20 cellular contexts compared by ENCODE assay signal in genomic region chr13:97660488-97661086, GRCh38.
"Had no signal": no experiment of that assay in that cellular context is flagged by ENCODE, and none has a peak within 500 bp of the region (broad histone marks: within the 10 kb centered on the region; RNA-seq: fewer than 3 reads in every experiment).

No MANE protein-coding gene starts in this region.

- H3K4me1 ChIP-seq: gastrocnemius medialis, lower lobe of right lung had no signal

- H3K4me2 ChIP-seq: smooth muscle cell had no signal

- H3K9me3 Mint-ChIP-seq: activated CD4-positive, alpha-beta memory T cell treated with anti-CD3 and anti-CD28 coated beads for 36 hours; activated naive CD4-positive, alpha-beta T cell treated with anti-CD3 and anti-CD28 coated beads, Interleukin-2, amount 50 U/mL, for 72 hours; activated T-helper 1 cell treated with anti-CD3 and anti-CD28 coated beads, Interleukin-12 subunit alpha, Interleukin-12 subunit beta, Interleukin-2, Interleukin-4 antibody, amounts not matched to agents 30 ng/mL and 10 ng/mL and 1 ng/mL, durations not matched to agents 14 hours and 24 hours and 36 hours; immature natural killer cell; natural killer cell treated with Interleukin-12 subunit alpha and Interleukin-12 subunit beta and Interleukin-15 and Interleukin-18, amount 100 ng/mL, for 72 hours; stimulated activated effector memory CD8-positive, alpha-beta T cell treated with anti-CD3 and anti-CD28 coated beads, Interleukin-12 subunit alpha, Interleukin-12 subunit beta, amount 100 ng/mL, for 72 hours had no signal

- H3K4me3 ChIP-seq: cardiac muscle cell, dorsolateral prefrontal cortex, gastrocnemius medialis, lower lobe of right lung, smooth muscle cell, thoracic aorta, upper lobe of right lung had no signal

- H3K27ac Mint-ChIP-seq: activated CD4-positive, alpha-beta memory T cell treated with anti-CD3 and anti-CD28 coated beads for 36 hours; activated CD4-positive, alpha-beta T cell treated with anti-CD3 and anti-CD28 coated beads for 36 hours; activated naive CD4-positive, alpha-beta T cell treated with anti-CD3 and anti-CD28 coated beads, Interleukin-2, amount 50 U/mL, for 72 hours; activated T-helper 1 cell treated with anti-CD3 and anti-CD28 coated beads, Interleukin-12 subunit alpha, Interleukin-12 subunit beta, Interleukin-2, Interleukin-4 antibody, amounts not matched to agents 30 ng/mL and 10 ng/mL and 1 ng/mL, durations not matched to agents 14 hours and 24 hours and 36 hours; immature natural killer cell; mesothelial cell of epicardium; natural killer cell treated with Interleukin-12 subunit alpha and Interleukin-12 subunit beta and Interleukin-15 and Interleukin-18, amount 100 ng/mL, for 72 hours; stimulated activated effector memory CD8-positive, alpha-beta T cell treated with anti-CD3 and anti-CD28 coated beads, Interleukin-12 subunit alpha, Interleukin-12 subunit beta, amount 100 ng/mL, for 72 hours had no signal

- H3K36me3 ChIP-seq: cardiac muscle cell, gastrocnemius medialis, lower lobe of right lung, thoracic aorta, upper lobe of right lung had no signal

- H3K27ac ChIP-seq: cardiac muscle cell, dorsolateral prefrontal cortex, gastrocnemius medialis, lower lobe of right lung, thoracic aorta, upper lobe of right lung had no signal

- H3K4me1 Mint-ChIP-seq: activated CD4-positive, alpha-beta T cell treated with anti-CD3 and anti-CD28 coated beads for 36 hours; immature natural killer cell; stimulated activated effector memory CD8-positive, alpha-beta T cell treated with anti-CD3 and anti-CD28 coated beads, Interleukin-12 subunit alpha, Interleukin-12 subunit beta, amount 100 ng/mL, for 72 hours had no signal

- H3K4me3 Mint-ChIP-seq: activated CD4-positive, alpha-beta memory T cell treated with anti-CD3 and anti-CD28 coated beads for 36 hours; activated CD4-positive, alpha-beta T cell treated with anti-CD3 and anti-CD28 coated beads for 36 hours; activated T-helper 1 cell treated with anti-CD3 and anti-CD28 coated beads, Interleukin-12 subunit alpha, Interleukin-12 subunit beta, Interleukin-2, Interleukin-4 antibody, amounts not matched to agents 30 ng/mL and 10 ng/mL and 1 ng/mL, durations not matched to agents 14 hours and 24 hours and 36 hours; immature natural killer cell; mesothelial cell of epicardium; natural killer cell treated with Interleukin-12 subunit alpha and Interleukin-12 subunit beta and Interleukin-15 and Interleukin-18, amount 100 ng/mL, for 72 hours; stimulated activated effector memory CD8-positive, alpha-beta T cell treated with anti-CD3 and anti-CD28 coated beads, Interleukin-12 subunit alpha, Interleukin-12 subunit beta, amount 100 ng/mL, for 72 hours had no signal

- H3K9me3 ChIP-seq: gastrocnemius medialis, lower lobe of right lung, thoracic aorta, upper lobe of right lung had no signal

- DNase-seq: activated CD4-positive, alpha-beta memory T cell treated with anti-CD3 and anti-CD28 coated beads for 36 hours; activated CD4-positive, alpha-beta T cell treated with anti-CD3 and anti-CD28 coated beads for 36 hours; activated gamma-delta T cell treated with Interleukin-2 at 50 U/mL for 16 hours; activated T-cell treated with anti-CD3 and anti-CD28 coated beads for 4 hours; amniotic stem cell; dorsolateral prefrontal cortex; gastrocnemius medialis; immature natural killer cell; kidney glomerular epithelial cell; lower lobe of right lung; stimulated activated CD4-positive, alpha-beta T cell treated with anti-CD3 and anti-CD28 coated beads, Interleukin-4, amount 100 ng/mL, for 24 hours; upper lobe of right lung had no signal

- H3K36me3 Mint-ChIP-seq: activated CD4-positive, alpha-beta memory T cell treated with anti-CD3 and anti-CD28 coated beads for 36 hours; activated naive CD4-positive, alpha-beta T cell treated with anti-CD3 and anti-CD28 coated beads, Interleukin-2, amount 50 U/mL, for 72 hours; immature natural killer cell; mesothelial cell of epicardium; natural killer cell treated with Interleukin-12 subunit alpha and Interleukin-12 subunit beta and Interleukin-15 and Interleukin-18, amount 100 ng/mL, for 72 hours; stimulated activated effector memory CD8-positive, alpha-beta T cell treated with anti-CD3 and anti-CD28 coated beads, Interleukin-12 subunit alpha, Interleukin-12 subunit beta, amount 100 ng/mL, for 72 hours had no signal

- H3K27me3 ChIP-seq: cardiac muscle cell, dorsolateral prefrontal cortex, gastrocnemius medialis, upper lobe of right lung had no signal
